12 cellular contexts compared by ENCODE assay signal in genomic region chr17:77875051-77875780, GRCh38.
A peak's percentile ranks its signal among the peaks of the same experiment; 100 is the strongest.
DNase-seq lines count a peak whose midpoint lies in the region; ATAC-seq and TF ChIP-seq lines count a peak whose summit lies in the region.
"Had no signal": no experiment of that assay in that cellular context is flagged by ENCODE, and none has a peak within 500 bp of the region (broad histone marks: within the 10 kb centered on the region; RNA-seq: fewer than 3 reads in every experiment).

No MANE protein-coding gene starts in this region.

- H3K27ac ChIP-seq in lower lobe of right lung = no peak overlapping the region
- H3K27ac ChIP-seq: right atrium auricular region had no signal

- POLR2A ChIA-PET in AG04449 (lab: Yijun Ruan, JAX) = interaction anchor here (0.6 to 1.4 kb wide), 3 partner anchors 65 to 365 kb away, joined by 3 to 5 read pairs (median 3); partner anchors contain the start of gene TNRC6C

- TF ChIP-seq CTCF in AG04449 (IDR thresholded peaks at IDR 0.05; ENCODE audit: insufficient read depth, low read length, missing control alignments) (no peak), astrocyte of the cerebellum (IDR thresholded peaks at IDR 0.05; ENCODE audit: low read depth, low read length, missing control alignments) (no peak), lower lobe of right lung (IDR thresholded peaks at IDR 0.05) (no peak)

- in situ Hi-C loops in astrocyte of the cerebellum (cut with HindIII; ENCODE audit: low sequenced_read_pairs) = no loop called here

- no peak overlapping the region for H3K4me3 ChIP-seq in AG04449 (ENCODE audit: low read depth, low read length)
- no peak overlapping the region for H3K4me3 ChIP-seq in astrocyte of the cerebellum (ENCODE audit: low read depth, low read length)
- no peak overlapping the region for H3K4me3 ChIP-seq in lower lobe of right lung
- H3K4me3 ChIP-seq: right atrium auricular region had no signal

- intact Hi-C loops in lower lobe of right lung (cut with DNase I) = no loop called here

- no peaks in the 10 kb centered on the region for H3K36me3 ChIP-seq in lower lobe of right lung
- H3K36me3 ChIP-seq: right atrium auricular region had no signal

- peaks cover 6% of the 10 kb centered on the region for H3K27me3 ChIP-seq in lower lobe of right lung (ENCODE audit: low read depth)
- H3K27me3 ChIP-seq: right atrium auricular region had no signal

- peaks cover 2% of the 10 kb centered on the region for H3K36me3 Mint-ChIP-seq in memory B cell

- peaks cover 23% of the 10 kb centered on the region for H3K4me1 Mint-ChIP-seq in memory B cell

- DNase-seq in AG04449 (ENCODE audit: low read depth, low spot score) (peak; percentile 78), H4 (ENCODE audit: low spot score) (peak; percentile 97), astrocyte of the cerebellum (ENCODE audit: low read depth) (peak; percentile 82), memory B cell (ENCODE audit: low spot score in 2 of 2) (no peak), nucleus accumbens (lab: John Stamatoyannopoulos, UW) (no peak), lower lobe of right lung (no peak), NCI-H1048 (lab: John Stamatoyannopoulos, UW) (no peak)
- DNase-seq: NCI-H2081 had no signal

- H3K9me3 ChIP-seq in lower lobe of right lung = peaks cover 9% of the 10 kb centered on the region

- peak overlapping the region; percentile 14 for H3K27ac Mint-ChIP-seq in memory B cell
- H3K27ac Mint-ChIP-seq: T-helper 2 cell treated with Interferon-gamma antibody and Interleukin-4, amounts not matched to agents 5 μg/mL and 100 μg/mL, for 36 hours had no signal

- peaks cover 8% of the 10 kb centered on the region for H3K27me3 Mint-ChIP-seq in memory B cell

- ATAC-seq in memory B cell (ENCODE audit: low read depth) (no peak), lower lobe of right lung (no peak), HG02970 (IDR thresholded peaks at IDR 0.05; ENCODE audit: low FRiP score, unreplicated experiment) (no peak)
- ATAC-seq: left lobe of liver had no signal

- H3K4me3 Mint-ChIP-seq in memory B cell = peak overlapping the region; percentile 36
- H3K4me3 Mint-ChIP-seq: T-helper 2 cell treated with Interferon-gamma antibody and Interleukin-4, amounts not matched to agents 5 μg/mL and 100 μg/mL, for 36 hours had no signal

- peaks cover 2% of the 10 kb centered on the region for H3K9me3 Mint-ChIP-seq in memory B cell

- peaks cover under 1% of the 10 kb centered on the region for H3K4me1 ChIP-seq in lower lobe of right lung

- CTCF ChIA-PET in AG04449 (lab: Yijun Ruan, JAX) = no interaction called here

Comparison
In these comparisons a context has a peak if more than half of its experiments do, and no peak if none do; other contexts are left out.
1. DNase-seq: peak in AG04449 (single experiment), H4 (single experiment) and astrocyte of the cerebellum (single experiment); none in memory B cell (0 of 2), nucleus accumbens (0 of 56), lower lobe of right lung (single experiment) and NCI-H1048 (single experiment).